8 cellular contexts compared by ENCODE assay signal in genomic region chr13:27283906-27284523, GRCh38. TPM values are rescaled to one million over a fixed set of nuclear protein-coding genes. Genes with fewer than 3 reads are reported as not detected.
DNase-seq lines count a peak whose midpoint lies in the region; ATAC-seq and TF ChIP-seq lines count a peak whose summit lies in the region.

No MANE protein-coding gene starts in this region.

- no peak overlapping the region for H3K4me3 Mint-ChIP-seq in activated CD8-positive, alpha-beta memory T cell treated with anti-CD3 and anti-CD28 coated beads, Interleukin-2, amount 10 ng/mL, durations not matched to agents 7 days and 5 days

- POLR2A ChIA-PET in OCI-LY7 (lab: Charles Lee) = interaction anchor here (0.6 to 1.5 kb wide), 3 partner anchors 9 to 216 kb away, joined by 3 read pairs; no protein-coding TSS in a partner anchor

- TF ChIP-seq CTCF in OCI-LY7 (conservative IDR thresholded peaks at IDR 0.05; ENCODE audit: low read length) = peak; percentile 72

- H3K4me1 ChIP-seq in OCI-LY7 (ENCODE audit: insufficient read depth, low read length, poor library complexity, severe bottlenecking) = peaks cover 8% of the 10 kb centered on the region

- no peaks in the 10 kb centered on the region for H3K79me2 ChIP-seq in OCI-LY7 (ENCODE audit: insufficient read depth, low read depth, low read length)

- H3K9me3 Mint-ChIP-seq in activated CD8-positive, alpha-beta memory T cell treated with anti-CD3 and anti-CD28 coated beads, Interleukin-2, amount 10 ng/mL, durations not matched to agents 7 days and 5 days (ENCODE audit: low read depth) = no peaks in the 10 kb centered on the region

- no peak overlapping the region for H3K27ac ChIP-seq in OCI-LY7 (ENCODE audit: low read depth, low read length, poor library complexity, severe bottlenecking)

- no peaks in the 10 kb centered on the region for H3K27me3 Mint-ChIP-seq in activated CD8-positive, alpha-beta memory T cell treated with anti-CD3 and anti-CD28 coated beads, Interleukin-2, amount 10 ng/mL, durations not matched to agents 7 days and 5 days

- peak; percentile 53 for ATAC-seq in activated CD8-positive, alpha-beta memory T cell treated with anti-CD3 and anti-CD28 coated beads, Interleukin-2, amount 10 ng/mL, durations not matched to agents 7 days and 5 days
- no peak for ATAC-seq in GM21576 (IDR thresholded peaks at IDR 0.05; ENCODE audit: unreplicated experiment)

- no peaks in the 10 kb centered on the region for H3K4me1 Mint-ChIP-seq in activated CD8-positive, alpha-beta memory T cell treated with anti-CD3 and anti-CD28 coated beads, Interleukin-2, amount 10 ng/mL, durations not matched to agents 7 days and 5 days

- no peaks in the 10 kb centered on the region for H3K9me2 ChIP-seq in OCI-LY7 (ENCODE audit: insufficient read depth, low read length)

- intact Hi-C loops in OCI-LY7 (cut with micrococcal nuclease; ENCODE audit: unreplicated experiment) = loop anchor here (1.0 kb wide), 2 partner anchors 75 to 299 kb away; no protein-coding TSS in a partner anchor

- H3K9me3 ChIP-seq in OCI-LY7 (ENCODE audit: low read length) = no peaks in the 10 kb centered on the region

- CTCF ChIA-PET in activated CD8-positive, alpha-beta memory T cell treated with anti-CD3 and anti-CD28 coated beads, Interleukin-2, amount 10 ng/mL, durations not matched to agents 7 days and 5 days (lab: Charles Lee) = interaction anchor here (0.8 to 2.4 kb wide), 10 partner anchors 10 to 312 kb away, joined by 3 to 22 read pairs (median 4); partner anchors contain the start of gene RASL11A
- CTCF ChIA-PET in OCI-LY7 (lab: Charles Lee; ENCODE audit: unreplicated experiment) = interaction anchor here (1.8 kb wide), 1 partner anchor 298 kb away, joined by 6 read pairs; no protein-coding TSS in a partner anchor

- H3K4me2 ChIP-seq in OCI-LY7 (ENCODE audit: low read length) = no peak overlapping the region

- no TSS peak for BruUV-seq in OCI-LY7 (replicated peaks; lab: Mats Ljungman, UMichigan)

- no peak overlapping the region for H3K4me3 ChIP-seq in OCI-LY7 (ENCODE audit: low read depth, low read length, poor library complexity, severe bottlenecking)

- H2AFZ ChIP-seq in OCI-LY7 (ENCODE audit: low read length) = no peak overlapping the region

- no peak overlapping the region for H3K27ac Mint-ChIP-seq in activated CD8-positive, alpha-beta memory T cell treated with anti-CD3 and anti-CD28 coated beads, Interleukin-2, amount 10 ng/mL, durations not matched to agents 7 days and 5 days

- no peaks in the 10 kb centered on the region for H3K36me3 ChIP-seq in OCI-LY7 (ENCODE audit: insufficient read depth, low read length)

- H4K20me1 ChIP-seq in OCI-LY7 (ENCODE audit: insufficient read depth, low read length) = no peaks in the 10 kb centered on the region

- no peaks in the 10 kb centered on the region for H3K36me3 Mint-ChIP-seq in activated CD8-positive, alpha-beta memory T cell treated with anti-CD3 and anti-CD28 coated beads, Interleukin-2, amount 10 ng/mL, durations not matched to agents 7 days and 5 days

- peak; percentile 48 for DNase-seq in activated CD8-positive, alpha-beta memory T cell treated with anti-CD3 and anti-CD28 coated beads, Interleukin-2, amount 10 ng/mL, durations not matched to agents 7 days and 5 days
- DNase-seq in activated CD8-positive, alpha-beta memory T cell treated with anti-CD3 and anti-CD28 coated beads for 24 hours = no peak
- DNase-seq in OCI-LY7 (ENCODE audit: low spot score) (peak; percentile 53), fibroblast of peridontal ligament (ENCODE audit: extremely low read depth) (peak; percentile 55), superior temporal gyrus (ENCODE audit: extremely low spot score) (peak; percentile 77), NCI-H2029 treated with DMSO at 0.1 percent for 48 hours (lab: John Stamatoyannopoulos, UW) (no peak)
- no peak for DNase-seq in stimulated activated CD4-positive, alpha-beta T cell treated with anti-CD3 and anti-CD28 coated beads, Interleukin-2, amount 100 ng/mL, for 48 hours

RNA-seq across cellular contexts. Expression of gene RASL11A, which starts 13.4 kb away (rescaled TPM):
- under 1 TPM; 0.70 to 0.91 TPM for total RNA-seq in activated CD8-positive, alpha-beta memory T cell treated with anti-CD3 and anti-CD28 coated beads, Interleukin-2, amount 10 ng/mL, durations not matched to agents 7 days and 5 days
- total RNA-seq in OCI-LY7 (2014; rRNA removed; shearing (Covaris generic)) = 1.3 and 5.1 TPM in 2 replicates
- 1.4 and 2.4 TPM in 2 replicates for total RNA-seq in OCI-LY7 (2022)

RNA-seq across cellular contexts. Expression of gene RPL21, which starts 32.7 kb away (rescaled TPM):
- 100 to 1,000 TPM; 806 to 916 TPM for total RNA-seq in activated CD8-positive, alpha-beta memory T cell treated with anti-CD3 and anti-CD28 coated beads, Interleukin-2, amount 10 ng/mL, durations not matched to agents 7 days and 5 days
- 1,266 and 1,706 TPM in 2 replicates for total RNA-seq in OCI-LY7 (2014; rRNA removed; shearing (Covaris generic))
- total RNA-seq in OCI-LY7 (2022) = 1,530 and 1,738 TPM in 2 replicates

Comparison
In these comparisons a context has a peak if more than half of its experiments do, and no peak if none do; other contexts are left out.
1. DNase-seq: peak in activated CD8-positive, alpha-beta memory T cell treated with anti-CD3 and anti-CD28 coated beads, Interleukin-2, amount 10 ng/mL, durations not matched to agents 7 days and 5 days (single experiment), OCI-LY7 (single experiment), fibroblast of peridontal ligament (single experiment) and superior temporal gyrus (single experiment); none in activated CD8-positive, alpha-beta memory T cell treated with anti-CD3 and anti-CD28 coated beads for 24 hours (single experiment), NCI-H2029 treated with DMSO at 0.1 percent for 48 hours (single experiment) and stimulated activated CD4-positive, alpha-beta T cell treated with anti-CD3 and anti-CD28 coated beads, Interleukin-2, amount 100 ng/mL, for 48 hours (0 of 2).